1 cellular context compared by ENCODE assay signal in the genomic region with DNA sequence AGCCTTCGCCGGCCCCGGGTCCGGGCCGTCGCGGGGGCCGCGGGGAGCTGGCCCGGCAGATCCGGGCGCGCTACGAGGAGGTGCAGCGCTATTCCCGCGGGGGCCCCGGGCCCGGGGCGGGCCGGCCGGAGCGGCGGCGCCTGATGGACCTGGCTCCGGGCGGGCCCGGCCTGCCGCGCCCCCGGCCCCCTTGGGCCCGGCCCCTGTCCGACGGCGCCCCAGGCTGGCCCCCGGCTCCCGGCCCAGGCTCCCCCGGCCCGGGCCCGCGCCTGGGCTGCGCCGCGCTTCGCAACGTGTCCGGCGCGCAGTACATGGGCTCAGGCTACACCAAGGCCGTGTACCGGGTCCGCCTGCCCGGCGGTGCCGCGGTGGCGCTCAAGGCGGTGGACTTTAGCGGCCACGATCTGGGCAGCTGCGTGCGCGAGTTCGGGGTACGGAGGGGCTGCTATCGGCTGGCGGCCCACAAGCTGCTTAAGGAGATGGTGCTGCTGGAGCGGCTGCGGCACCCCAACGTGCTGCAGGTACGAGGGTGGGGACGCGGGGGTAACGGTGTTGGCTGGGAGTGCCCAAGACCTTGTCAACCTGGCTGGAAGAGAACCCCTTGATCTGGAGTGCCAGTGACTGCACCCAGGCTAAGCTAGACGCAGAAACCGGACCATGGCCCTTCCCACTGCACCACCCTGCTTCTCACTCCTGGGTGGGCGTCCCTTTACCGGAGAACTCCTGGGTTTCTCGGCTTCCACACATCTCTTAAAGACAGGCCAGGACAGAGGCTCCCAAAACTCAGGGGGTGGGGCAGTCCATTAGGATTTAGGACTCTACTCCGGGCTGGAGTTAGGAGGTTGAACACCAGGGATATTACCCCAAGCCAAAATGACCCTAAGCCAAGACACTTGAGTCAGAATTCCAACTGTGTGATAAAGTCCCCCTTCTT.
A peak's percentile ranks its signal among the peaks of the same experiment; 100 is the strongest.
TF ChIP-seq lines count a peak whose summit lies in the region.

No MANE protein-coding gene starts in this region.

TF ChIP-seq in K562, 482 proteins besides CTCF, POLR2A, EP300 and RAD21 (continued from another document):
- TF ChIP-seq SFPQ (IDR thresholded peaks at IDR 0.05; ENCODE audit: low read depth, low read length) (no peak), ZBTB49 (CRISPR knock-in tag; IDR thresholded peaks at IDR 0.05; ENCODE audit: borderline replicate concordance) (no peak), ZBTB40 (IDR thresholded peaks at IDR 0.05) (no peak), ZBTB40 (CRISPR knock-in tag; IDR thresholded peaks at IDR 0.05) (0 out of 2 replicates have a peak, but pooled peaks have one; percentile 20), ELF2 (CRISPR knock-in tag; IDR thresholded peaks at IDR 0.05) (no peak), HDAC1 (IDR thresholded peaks at IDR 0.05) (no peak), ZNF184 (CRISPR knock-in tag; IDR thresholded peaks at IDR 0.05) (no peak), PHF8 (IDR thresholded peaks at IDR 0.05; ENCODE audit: borderline replicate concordance, low read length) (peak; percentile 13; the same call in 1 of the 2 replicates), RBBP5 (IDR thresholded peaks at IDR 0.05; ENCODE audit: borderline replicate concordance, insufficient read depth, low read length, poor library complexity, severe bottlenecking) (peak; percentile 60), ZNF354B (CRISPR knock-in tag; IDR thresholded peaks at IDR 0.05) (no peak), ZFX (CRISPR knock-in tag; IDR thresholded peaks at IDR 0.05) (peak; percentile 65), MIER1 (IDR thresholded peaks at IDR 0.05; ENCODE audit: low read depth) (no peak), KAT7 (CRISPR knock-in tag; IDR thresholded peaks at IDR 0.05; ENCODE audit: borderline replicate concordance) (0 out of 2 replicates have a peak, but pooled peaks have one; percentile 64), POLR2H (tag; IDR thresholded peaks at IDR 0.05; ENCODE audit: low read depth) (no peak), CXXC5 (CRISPR knock-in tag; IDR thresholded peaks at IDR 0.05) (0 out of 2 replicates have a peak, but pooled peaks have one; percentile 3), SPI1 (IDR thresholded peaks at IDR 0.05; ENCODE audit: borderline replicate concordance, low read depth, low read length) (no peak), ZNF197 (CRISPR knock-in tag; IDR thresholded peaks at IDR 0.05; ENCODE audit: low read depth) (no peak), RBM17 (IDR thresholded peaks at IDR 0.05; ENCODE audit: borderline replicate concordance, low read depth, low read length) (no peak), ZBTB8A (IDR thresholded peaks at IDR 0.05; ENCODE audit: partially characterized antibody) (no peak), UBTF (IDR thresholded peaks at IDR 0.05; ENCODE audit: borderline replicate concordance in 1 of 2, low read depth in 2 of 2, low read length in 2 of 2) (0 out of 4 replicates have a peak, but pooled peaks have one; percentile 37 to 59), HNRNPH1 (optimal IDR thresholded peaks at IDR 0.05; ENCODE audit: low read depth, low read length) (no peak), NR3C1 (CRISPR knock-in tag; IDR thresholded peaks at IDR 0.05) (no peak)
- TF ChIP-seq, protein P1, sequence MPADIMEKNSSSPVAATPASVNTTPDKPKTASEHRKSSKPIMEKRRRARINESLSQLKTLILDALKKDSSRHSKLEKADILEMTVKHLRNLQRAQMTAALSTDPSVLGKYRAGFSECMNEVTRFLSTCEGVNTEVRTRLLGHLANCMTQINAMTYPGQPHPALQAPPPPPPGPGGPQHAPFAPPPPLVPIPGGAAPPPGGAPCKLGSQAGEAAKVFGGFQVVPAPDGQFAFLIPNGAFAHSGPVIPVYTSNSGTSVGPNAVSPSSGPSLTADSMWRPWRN (IDR thresholded peaks at IDR 0.05; ENCODE audit: low read depth), result no peak
- TF ChIP-seq, protein P2, sequence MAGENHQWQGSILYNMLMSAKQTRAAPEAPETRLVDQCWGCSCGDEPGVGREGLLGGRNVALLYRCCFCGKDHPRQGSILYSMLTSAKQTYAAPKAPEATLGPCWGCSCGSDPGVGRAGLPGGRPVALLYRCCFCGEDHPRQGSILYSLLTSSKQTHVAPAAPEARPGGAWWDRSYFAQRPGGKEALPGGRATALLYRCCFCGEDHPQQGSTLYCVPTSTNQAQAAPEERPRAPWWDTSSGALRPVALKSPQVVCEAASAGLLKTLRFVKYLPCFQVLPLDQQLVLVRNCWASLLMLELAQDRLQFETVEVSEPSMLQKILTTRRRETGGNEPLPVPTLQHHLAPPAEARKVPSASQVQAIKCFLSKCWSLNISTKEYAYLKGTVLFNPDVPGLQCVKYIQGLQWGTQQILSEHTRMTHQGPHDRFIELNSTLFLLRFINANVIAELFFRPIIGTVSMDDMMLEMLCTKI (IDR thresholded peaks at IDR 0.05; ENCODE audit: partially characterized antibody), result no peak
- TF ChIP-seq, protein P3, sequence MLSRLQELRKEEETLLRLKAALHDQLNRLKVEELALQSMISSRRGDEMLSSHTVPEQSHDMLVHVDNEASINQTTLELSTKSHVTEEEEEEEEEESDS (CRISPR knock-in tag; IDR thresholded peaks at IDR 0.05), result no peak
- TF ChIP-seq, protein P4, sequence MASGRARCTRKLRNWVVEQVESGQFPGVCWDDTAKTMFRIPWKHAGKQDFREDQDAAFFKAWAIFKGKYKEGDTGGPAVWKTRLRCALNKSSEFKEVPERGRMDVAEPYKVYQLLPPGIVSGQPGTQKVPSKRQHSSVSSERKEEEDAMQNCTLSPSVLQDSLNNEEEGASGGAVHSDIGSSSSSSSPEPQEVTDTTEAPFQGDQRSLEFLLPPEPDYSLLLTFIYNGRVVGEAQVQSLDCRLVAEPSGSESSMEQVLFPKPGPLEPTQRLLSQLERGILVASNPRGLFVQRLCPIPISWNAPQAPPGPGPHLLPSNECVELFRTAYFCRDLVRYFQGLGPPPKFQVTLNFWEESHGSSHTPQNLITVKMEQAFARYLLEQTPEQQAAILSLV (tag; IDR thresholded peaks at IDR 0.05), result no peak
- TF ChIP-seq, protein P5, sequence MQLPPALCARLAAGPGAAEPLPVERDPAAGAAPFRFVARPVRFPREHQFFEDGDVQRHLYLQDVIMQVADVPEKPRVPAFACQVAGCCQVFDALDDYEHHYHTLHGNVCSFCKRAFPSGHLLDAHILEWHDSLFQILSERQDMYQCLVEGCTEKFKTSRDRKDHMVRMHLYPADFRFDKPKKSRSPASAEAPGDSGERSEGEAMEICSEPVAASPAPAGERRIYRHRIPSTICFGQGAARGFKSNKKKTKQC (CRISPR knock-in tag; IDR thresholded peaks at IDR 0.05), result no peak
- TF ChIP-seq, protein P6, sequence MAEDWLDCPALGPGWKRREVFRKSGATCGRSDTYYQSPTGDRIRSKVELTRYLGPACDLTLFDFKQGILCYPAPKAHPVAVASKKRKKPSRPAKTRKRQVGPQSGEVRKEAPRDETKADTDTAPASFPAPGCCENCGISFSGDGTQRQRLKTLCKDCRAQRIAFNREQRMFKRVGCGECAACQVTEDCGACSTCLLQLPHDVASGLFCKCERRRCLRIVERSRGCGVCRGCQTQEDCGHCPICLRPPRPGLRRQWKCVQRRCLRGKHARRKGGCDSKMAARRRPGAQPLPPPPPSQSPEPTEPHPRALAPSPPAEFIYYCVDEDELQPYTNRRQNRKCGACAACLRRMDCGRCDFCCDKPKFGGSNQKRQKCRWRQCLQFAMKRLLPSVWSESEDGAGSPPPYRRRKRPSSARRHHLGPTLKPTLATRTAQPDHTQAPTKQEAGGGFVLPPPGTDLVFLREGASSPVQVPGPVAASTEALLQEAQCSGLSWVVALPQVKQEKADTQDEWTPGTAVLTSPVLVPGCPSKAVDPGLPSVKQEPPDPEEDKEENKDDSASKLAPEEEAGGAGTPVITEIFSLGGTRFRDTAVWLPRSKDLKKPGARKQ (CRISPR knock-in tag; IDR thresholded peaks at IDR 0.05), result no peak
